In genomic region chr4:69713593-69713992, GRCh38 we compare ENCODE assay signal across 1 cellular context.
TF ChIP-seq lines count a peak whose summit lies in the region.

No MANE protein-coding gene starts in this region.

TF ChIP-seq in HepG2, 621 proteins besides CTCF, POLR2A, EP300 and RAD21 (continued from another document and continues in another):
- no peak for TF ChIP-seq ZNF18 (CRISPR knock-in tag; IDR thresholded peaks at IDR 0.05; ENCODE audit: insufficient replicate concordance)
- TF ChIP-seq ARNT (IDR thresholded peaks at IDR 0.05) = no peak
- TF ChIP-seq ZNF292 (CRISPR knock-in tag; IDR thresholded peaks at IDR 0.05; ENCODE audit: borderline replicate concordance, low read depth) = peak; percentile 79; the same call in 1 of the 2 replicates
- TF ChIP-seq POGK (CRISPR knock-in tag; conservative IDR thresholded peaks at IDR 0.05) = no peak
- no peak for TF ChIP-seq ZNF772 (CRISPR knock-in tag; IDR thresholded peaks at IDR 0.05)
- TF ChIP-seq CREB3 (CRISPR knock-in tag; IDR thresholded peaks at IDR 0.05) = no peak
- TF ChIP-seq TAF15 (IDR thresholded peaks at IDR 0.05; ENCODE audit: low read depth, low read length, poor library complexity, severe bottlenecking) = no peak
- no peak for TF ChIP-seq PTBP1 (IDR thresholded peaks at IDR 0.05; ENCODE audit: low read depth, low read length, poor library complexity, severe bottlenecking)
- TF ChIP-seq HDAC1 (CRISPR knock-in tag; IDR thresholded peaks at IDR 0.05) = no peak
- no peak for TF ChIP-seq PBX2 (CRISPR knock-in tag; IDR thresholded peaks at IDR 0.05)
- no peak for TF ChIP-seq HOXA7 (CRISPR knock-in tag; IDR thresholded peaks at IDR 0.05)
- TF ChIP-seq FUBP1 (CRISPR knock-in tag; IDR thresholded peaks at IDR 0.05; ENCODE audit: borderline replicate concordance) = no peak
- no peak for TF ChIP-seq ELF4 (CRISPR knock-in tag; IDR thresholded peaks at IDR 0.05; ENCODE audit: borderline replicate concordance)
- no peak for TF ChIP-seq JUN (CRISPR knock-in tag; IDR thresholded peaks at IDR 0.05)
- TF ChIP-seq MIXL1 (CRISPR knock-in tag; IDR thresholded peaks at IDR 0.05) = peak; percentile 78; the same call in 1 of the 2 replicates
- TF ChIP-seq DBP (CRISPR knock-in tag; IDR thresholded peaks at IDR 0.05; ENCODE audit: not compliant biosample characterization) = no peak
- peak; percentile 60 for TF ChIP-seq RXRB (CRISPR knock-in tag; IDR thresholded peaks at IDR 0.05; ENCODE audit: borderline replicate concordance)
- TF ChIP-seq PHF8 (CRISPR knock-in tag; IDR thresholded peaks at IDR 0.05) = no peak
- no peak for TF ChIP-seq ZNF703 (CRISPR knock-in tag; IDR thresholded peaks at IDR 0.05; ENCODE audit: borderline replicate concordance)
- TF ChIP-seq KDM3A (CRISPR knock-in tag; IDR thresholded peaks at IDR 0.05; ENCODE audit: low read depth) = no peak
- no peak for TF ChIP-seq REST (IDR thresholded peaks at IDR 0.05; ENCODE audit: borderline replicate concordance in 1 of 2, low read depth in 1 of 2, low read length in 2 of 2)
- TF ChIP-seq ZNF576 (CRISPR knock-in tag; IDR thresholded peaks at IDR 0.05) = no peak
- no peak for TF ChIP-seq MAF1 (CRISPR knock-in tag; IDR thresholded peaks at IDR 0.05; ENCODE audit: borderline replicate concordance)
- TF ChIP-seq ZC3H13 (CRISPR knock-in tag; IDR thresholded peaks at IDR 0.05) = no peak
- TF ChIP-seq ZNF503 (CRISPR knock-in tag; IDR thresholded peaks at IDR 0.05) = no peak
- TF ChIP-seq ZNF780A (CRISPR knock-in tag; IDR thresholded peaks at IDR 0.05) = no peak
- no peak for TF ChIP-seq MAZ (IDR thresholded peaks at IDR 0.05; ENCODE audit: borderline replicate concordance, low read depth, low read length)
- TF ChIP-seq MAZ (CRISPR knock-in tag; IDR thresholded peaks at IDR 0.05; ENCODE audit: low read depth) = no peak
- no peak for TF ChIP-seq ZNF225 (CRISPR knock-in tag; IDR thresholded peaks at IDR 0.05)
- no peak for TF ChIP-seq NFATC3 (CRISPR knock-in tag; IDR thresholded peaks at IDR 0.05)
- no peak for TF ChIP-seq HNRNPH1 (optimal IDR thresholded peaks at IDR 0.05; ENCODE audit: low read depth, low read length)
- TF ChIP-seq KLF15 (CRISPR knock-in tag; IDR thresholded peaks at IDR 0.05; ENCODE audit: borderline replicate concordance) = no peak
- TF ChIP-seq HINFP (CRISPR knock-in tag; IDR thresholded peaks at IDR 0.05; ENCODE audit: low read depth) = no peak
- TF ChIP-seq NCOA1 (CRISPR knock-in tag; IDR thresholded peaks at IDR 0.05) = no peak
- no peak for TF ChIP-seq E2F5 (CRISPR knock-in tag; conservative IDR thresholded peaks at IDR 0.05)
- no peak for TF ChIP-seq ISX (CRISPR knock-in tag; conservative IDR thresholded peaks at IDR 0.05)
- no peak for TF ChIP-seq ZNF800 (CRISPR knock-in tag; IDR thresholded peaks at IDR 0.05)
- peak; percentile 77; the same call in 1 of the 2 replicates for TF ChIP-seq NFKBIZ (CRISPR knock-in tag; IDR thresholded peaks at IDR 0.05)
- no peak; the same call in 1 of the 2 replicates for TF ChIP-seq ZFP91 (CRISPR knock-in tag; IDR thresholded peaks at IDR 0.05; ENCODE audit: borderline replicate concordance)
- no peak for TF ChIP-seq PHF21A (CRISPR knock-in tag; IDR thresholded peaks at IDR 0.05)
